ENCODE assay signal across 16 cellular contexts in the genomic region with DNA sequence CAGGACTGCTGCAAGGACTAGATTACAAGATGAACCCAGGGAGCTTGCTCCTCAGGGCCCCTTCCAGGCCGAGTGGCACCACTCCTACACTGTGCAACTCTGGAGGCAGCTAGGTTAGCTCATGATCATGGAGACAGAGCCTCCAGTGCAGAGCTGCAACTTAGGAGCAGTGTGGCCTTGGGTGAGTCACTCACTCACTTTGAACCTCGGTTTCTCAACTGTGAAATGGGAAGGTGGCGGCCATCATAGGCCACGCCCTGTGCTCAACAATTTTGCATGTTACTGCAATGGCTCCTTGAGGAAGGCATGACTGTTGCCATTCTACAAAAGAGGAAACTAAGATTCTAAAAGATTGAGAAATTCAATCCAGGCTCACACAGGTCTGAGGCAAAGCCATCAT. TPM values are rescaled to one million over a fixed set of nuclear protein-coding genes. Genes with fewer than 3 reads are reported as not detected.
"Had no signal": no experiment of that assay in that cellular context is flagged by ENCODE, and none has a peak within 500 bp of the region (broad histone marks: within the 10 kb centered on the region; RNA-seq: fewer than 3 reads in every experiment).

No MANE protein-coding gene starts in this region.

- H3K27ac ChIP-seq: gastroesophageal sphincter, thyroid gland, vagina had no signal

- H3K4me3 ChIP-seq: gastroesophageal sphincter, smooth muscle cell, thyroid gland, vagina had no signal

- H3K4me1 Mint-ChIP-seq: WTC11 had no signal

- H3K4me3 Mint-ChIP-seq: activated naive CD8-positive, alpha-beta T cell treated with anti-CD3 and anti-CD28 coated beads, Interleukin-2, amount 10 ng/mL, durations not matched to agents 7 days and 5 days; WTC11 had no signal

- DNase-seq: activated CD4-positive, alpha-beta T cell treated with anti-CD3 and anti-CD28 coated beads, Interleukin-2, amount 50 U/mL, for 1 hour; activated gamma-delta T cell treated with Interleukin-2 at 50 U/mL for 16 hours; activated naive CD8-positive, alpha-beta T cell treated with anti-CD3 and anti-CD28 coated beads, Interleukin-2, amount 10 ng/mL, durations not matched to agents 7 days and 5 days; aorta; cortex of kidney; effector memory CD4-positive, alpha-beta T cell; kidney; left ventricle myocardium superior; mesendoderm; T-helper 9 cell; thyroid gland had no signal

- H3K27ac Mint-ChIP-seq: activated naive CD8-positive, alpha-beta T cell treated with anti-CD3 and anti-CD28 coated beads, Interleukin-2, amount 10 ng/mL, durations not matched to agents 7 days and 5 days; WTC11 had no signal

- H3K4me1 ChIP-seq: gastroesophageal sphincter, thyroid gland, vagina had no signal

- H3K9me3 Mint-ChIP-seq: activated naive CD8-positive, alpha-beta T cell treated with anti-CD3 and anti-CD28 coated beads, Interleukin-2, amount 10 ng/mL, durations not matched to agents 7 days and 5 days; WTC11 had no signal

- H3K27me3 Mint-ChIP-seq: activated naive CD8-positive, alpha-beta T cell treated with anti-CD3 and anti-CD28 coated beads, Interleukin-2, amount 10 ng/mL, durations not matched to agents 7 days and 5 days had no signal

- ATAC-seq: gastroesophageal sphincter, WTC11 had no signal

- H3K27me3 ChIP-seq: gastroesophageal sphincter, thyroid gland, vagina had no signal

- H3K9me3 ChIP-seq: gastroesophageal sphincter, thyroid gland, vagina had no signal

RNA-seq across cellular contexts. Expression of gene CXCR6, which starts 11.2 kb away (rescaled TPM):
- total RNA-seq: myocyte, WTC11 had no signal

RNA-seq across cellular contexts. Expression of gene CCR9, which starts 45.8 kb away (rescaled TPM):
- total RNA-seq: aorta, gastroesophageal sphincter, left ventricle myocardium superior, myocyte, smooth muscle cell, thyroid gland, vagina, WTC11 had no signal
